ENCODE assay signal across 11 cellular contexts in the genomic region with DNA sequence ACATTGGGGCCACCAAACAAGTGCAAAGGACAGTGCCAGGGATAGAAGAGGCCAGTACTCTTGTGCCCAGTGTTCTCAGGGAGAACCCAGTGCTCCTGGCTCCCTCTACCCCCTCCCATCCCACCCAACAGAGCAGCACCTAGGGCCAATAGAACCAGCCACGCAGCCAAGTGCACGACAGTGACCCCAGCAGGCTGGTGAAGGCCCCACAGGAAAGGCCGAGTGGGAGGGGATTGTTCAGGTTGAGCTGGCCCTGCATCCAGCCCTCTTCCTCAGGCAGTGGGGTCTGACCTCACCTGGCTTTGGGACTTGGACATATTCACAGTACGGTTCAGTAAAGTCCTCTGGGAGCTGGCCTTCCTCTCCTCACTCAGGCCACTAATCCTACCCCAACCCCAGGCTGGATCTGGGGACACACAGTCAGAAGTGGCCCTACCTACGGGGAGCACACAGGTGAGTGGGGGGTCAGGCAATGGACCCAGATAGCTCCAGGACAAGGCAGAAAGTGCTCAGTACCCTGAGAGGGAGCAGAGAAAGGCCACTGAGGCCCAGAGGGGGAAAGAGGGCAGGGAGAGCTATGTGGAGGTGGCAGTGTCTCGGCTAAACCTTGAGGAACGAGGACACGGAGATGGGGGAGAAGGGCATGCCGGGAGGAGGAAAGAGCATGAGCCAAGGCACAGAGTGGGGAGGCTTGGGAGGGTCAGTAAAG. TPM values are rescaled to one million over a fixed set of nuclear protein-coding genes. Genes with fewer than 3 reads are reported as not detected.
DNase-seq lines count a peak whose midpoint lies in the region; ATAC-seq and TF ChIP-seq lines count a peak whose summit lies in the region.
"Had no signal": no experiment of that assay in that cellular context is flagged by ENCODE, and none has a peak within 500 bp of the region (broad histone marks: within the 10 kb centered on the region; RNA-seq: fewer than 3 reads in every experiment).

No MANE protein-coding gene starts in this region.

- TF ChIP-seq EP300 in Ishikawa (IDR thresholded peaks at IDR 0.05; ENCODE audit: borderline replicate concordance) = no peak

- no peaks in the 10 kb centered on the region for H3K27me3 ChIP-seq in CD4-positive, alpha-beta T cell (ENCODE audit: control insufficient read depth, insufficient read depth, low read length)
- H3K27me3 ChIP-seq: SJSA1 had no signal

- peak; percentile 45 for ATAC-seq in activated CD8-positive, alpha-beta T cell treated with anti-CD3 and anti-CD28 coated beads for 36 hours
- ATAC-seq in activated CD8-positive, alpha-beta T cell treated with anti-CD3 and anti-CD28 coated beads, Interleukin-2, amount 10 ng/mL, durations not matched to agents 7 days and 5 days = no peak
- ATAC-seq in central memory CD8-positive, alpha-beta T cell (replicated peaks; ENCODE audit: extremely low read depth, poor library complexity, severe bottlenecking) = no peak
- ATAC-seq in stimulated activated memory B cell treated with anti-CD40 and anti-IgM and Interleukin-4, amounts not matched to agents 10 μg/mL and 1 μg/mL and 100 μg/mL, for 72 hours = peak; percentile 59
- no peak for ATAC-seq in CD4-positive, alpha-beta T cell (ENCODE audit: poor library complexity)
- no peak for ATAC-seq in left colon

- POLR2A ChIA-PET in activated CD8-positive, alpha-beta T cell treated with anti-CD3 and anti-CD28 coated beads for 36 hours (lab: Charles Lee) = interaction anchor here (1.7 to 2.1 kb wide), 2 partner anchors 16 to 64 kb away, joined by 4 to 10 read pairs; no protein-coding TSS in a partner anchor
- POLR2A ChIA-PET in activated CD8-positive, alpha-beta T cell treated with anti-CD3 and anti-CD28 coated beads, Interleukin-2, amount 10 ng/mL, durations not matched to agents 7 days and 5 days (lab: Charles Lee) = no interaction called here
- POLR2A ChIA-PET in CD4-positive, alpha-beta T cell (lab: Charles Lee) = no interaction called here

- CTCF ChIA-PET in activated CD8-positive, alpha-beta T cell treated with anti-CD3 and anti-CD28 coated beads for 36 hours (lab: Charles Lee) = interaction anchor here (1.3 to 1.7 kb wide), 2 partner anchors 25 to 30 kb away, joined by 3 to 6 read pairs; a partner anchor contains a TSS
- CTCF ChIA-PET in activated CD8-positive, alpha-beta T cell treated with anti-CD3 and anti-CD28 coated beads, Interleukin-2, amount 10 ng/mL, durations not matched to agents 7 days and 5 days (lab: Charles Lee) = interaction anchor here (1.3 kb wide), 1 partner anchor 83 kb away, joined by 3 read pairs; no protein-coding TSS in a partner anchor
- CTCF ChIA-PET in CD4-positive, alpha-beta T cell (lab: Charles Lee) = no interaction called here

- H3K36me3 Mint-ChIP-seq in activated CD8-positive, alpha-beta T cell treated with anti-CD3 and anti-CD28 coated beads for 36 hours (ENCODE audit: low read depth) = peaks cover 8% of the 10 kb centered on the region
- peaks cover 8% of the 10 kb centered on the region for H3K36me3 Mint-ChIP-seq in activated CD8-positive, alpha-beta T cell treated with anti-CD3 and anti-CD28 coated beads, Interleukin-2, amount 10 ng/mL, durations not matched to agents 7 days and 5 days (ENCODE audit: low read depth)
- peaks cover 8% of the 10 kb centered on the region for H3K36me3 Mint-ChIP-seq in central memory CD8-positive, alpha-beta T cell (ENCODE audit: insufficient read depth)
- H3K36me3 Mint-ChIP-seq in stimulated activated memory B cell treated with anti-CD40 and anti-IgM and Interleukin-4, amounts not matched to agents 10 μg/mL and 1 μg/mL and 100 μg/mL, for 72 hours = peaks cover 67% of the 10 kb centered on the region
- peaks cover 11% of the 10 kb centered on the region for H3K36me3 Mint-ChIP-seq in CD4-positive, alpha-beta T cell (ENCODE audit: low read depth)

- intact Hi-C loops in activated CD8-positive, alpha-beta T cell treated with anti-CD3 and anti-CD28 coated beads for 36 hours (cut with micrococcal nuclease) = loop anchor here (10.0 kb wide), 1 partner anchor 56 kb away; no protein-coding TSS in a partner anchor
- intact Hi-C loops in CD4-positive, alpha-beta T cell (cut with DNase I, micrococcal nuclease) = loop anchor here in 1 of 2 experiments (2.0 kb wide), 1 partner anchor 98 kb away; no protein-coding TSS in a partner anchor
- intact Hi-C loops in left colon (cut with DNase I, micrococcal nuclease) = no loop called here

- no peak for TF ChIP-seq CTCF in activated CD8-positive, alpha-beta T cell treated with anti-CD3 and anti-CD28 coated beads for 36 hours (IDR thresholded peaks at IDR 0.05)
- TF ChIP-seq CTCF in CD4-positive, alpha-beta T cell (IDR thresholded peaks at IDR 0.05) = no peak

- peaks cover 3% of the 10 kb centered on the region for H3K4me1 Mint-ChIP-seq in activated CD8-positive, alpha-beta T cell treated with anti-CD3 and anti-CD28 coated beads for 36 hours (ENCODE audit: low read depth)
- peaks cover 5% of the 10 kb centered on the region for H3K4me1 Mint-ChIP-seq in activated CD8-positive, alpha-beta T cell treated with anti-CD3 and anti-CD28 coated beads, Interleukin-2, amount 10 ng/mL, durations not matched to agents 7 days and 5 days (ENCODE audit: low read depth)
- H3K4me1 Mint-ChIP-seq in central memory CD8-positive, alpha-beta T cell = peaks cover 13% of the 10 kb centered on the region
- H3K4me1 Mint-ChIP-seq in stimulated activated memory B cell treated with anti-CD40 and anti-IgM and Interleukin-4, amounts not matched to agents 10 μg/mL and 1 μg/mL and 100 μg/mL, for 72 hours = peaks cover 16% of the 10 kb centered on the region
- no peaks in the 10 kb centered on the region for H3K4me1 Mint-ChIP-seq in CD4-positive, alpha-beta T cell (ENCODE audit: low read depth)

- no peaks in the 10 kb centered on the region for H3K27me3 Mint-ChIP-seq in activated CD8-positive, alpha-beta T cell treated with anti-CD3 and anti-CD28 coated beads for 36 hours
- no peaks in the 10 kb centered on the region for H3K27me3 Mint-ChIP-seq in activated CD8-positive, alpha-beta T cell treated with anti-CD3 and anti-CD28 coated beads, Interleukin-2, amount 10 ng/mL, durations not matched to agents 7 days and 5 days (ENCODE audit: low read depth)
- H3K27me3 Mint-ChIP-seq in central memory CD8-positive, alpha-beta T cell = no peaks in the 10 kb centered on the region
- H3K27me3 Mint-ChIP-seq in stimulated activated memory B cell treated with anti-CD40 and anti-IgM and Interleukin-4, amounts not matched to agents 10 μg/mL and 1 μg/mL and 100 μg/mL, for 72 hours = no peaks in the 10 kb centered on the region
- no peaks in the 10 kb centered on the region for H3K27me3 Mint-ChIP-seq in CD4-positive, alpha-beta T cell
- H3K27me3 Mint-ChIP-seq: CD4-positive, CD25-positive, alpha-beta regulatory T cell had no signal

- H3K27ac ChIP-seq in CD4-positive, alpha-beta T cell (ENCODE audit: low read depth, low read length) = no peak overlapping the region
- H3K27ac ChIP-seq: SJSA1 had no signal

- no peaks in the 10 kb centered on the region for H3K9me3 Mint-ChIP-seq in activated CD8-positive, alpha-beta T cell treated with anti-CD3 and anti-CD28 coated beads for 36 hours
- no peaks in the 10 kb centered on the region for H3K9me3 Mint-ChIP-seq in activated CD8-positive, alpha-beta T cell treated with anti-CD3 and anti-CD28 coated beads, Interleukin-2, amount 10 ng/mL, durations not matched to agents 7 days and 5 days (ENCODE audit: insufficient read depth)
- H3K9me3 Mint-ChIP-seq in central memory CD8-positive, alpha-beta T cell = no peaks in the 10 kb centered on the region
- H3K9me3 Mint-ChIP-seq in stimulated activated memory B cell treated with anti-CD40 and anti-IgM and Interleukin-4, amounts not matched to agents 10 μg/mL and 1 μg/mL and 100 μg/mL, for 72 hours = no peaks in the 10 kb centered on the region
- no peaks in the 10 kb centered on the region for H3K9me3 Mint-ChIP-seq in CD4-positive, alpha-beta T cell
- H3K9me3 Mint-ChIP-seq: CD4-positive, CD25-positive, alpha-beta regulatory T cell had no signal

- TF ChIP-seq RAD21 in Ishikawa (IDR thresholded peaks at IDR 0.05; ENCODE audit: low read depth) = peak; percentile 25; the same call in 1 of the 2 replicates

- peak; percentile 33 for DNase-seq in activated CD8-positive, alpha-beta T cell treated with anti-CD3 and anti-CD28 coated beads for 36 hours
- DNase-seq in activated CD8-positive, alpha-beta T cell treated with anti-CD3 and anti-CD28 coated beads, Interleukin-2, amount 10 ng/mL, durations not matched to agents 7 days and 5 days = no peak
- DNase-seq in central memory CD8-positive, alpha-beta T cell (ENCODE audit: low spot score in 2 of 2) = no peak
- DNase-seq in CD4-positive, alpha-beta T cell = no peak
- no peak for DNase-seq in T-helper 2 cell
- DNase-seq in left colon = no peak
- DNase-seq: activated naive CD4-positive, alpha-beta T cell treated with anti-CD3 and anti-CD28 coated beads, Interleukin-2, amount 50 U/mL, for 16 hours; CD4-positive, CD25-positive, alpha-beta regulatory T cell had no signal

- no peaks in the 10 kb centered on the region for H3K9me3 ChIP-seq in CD4-positive, alpha-beta T cell (ENCODE audit: control insufficient read depth, low read length)
- H3K9me3 ChIP-seq: SJSA1 had no signal

- H3K27ac Mint-ChIP-seq in activated CD8-positive, alpha-beta T cell treated with anti-CD3 and anti-CD28 coated beads for 36 hours = no peak overlapping the region
- no peak overlapping the region for H3K27ac Mint-ChIP-seq in activated CD8-positive, alpha-beta T cell treated with anti-CD3 and anti-CD28 coated beads, Interleukin-2, amount 10 ng/mL, durations not matched to agents 7 days and 5 days
- H3K27ac Mint-ChIP-seq in central memory CD8-positive, alpha-beta T cell (ENCODE audit: low read depth) = peak overlapping the region; percentile 15
- H3K27ac Mint-ChIP-seq in stimulated activated memory B cell treated with anti-CD40 and anti-IgM and Interleukin-4, amounts not matched to agents 10 μg/mL and 1 μg/mL and 100 μg/mL, for 72 hours = peak overlapping the region; percentile 73
- H3K27ac Mint-ChIP-seq in CD4-positive, alpha-beta T cell = no peak overlapping the region
- H3K27ac Mint-ChIP-seq: CD4-positive, CD25-positive, alpha-beta regulatory T cell had no signal

- H3K4me3 Mint-ChIP-seq in activated CD8-positive, alpha-beta T cell treated with anti-CD3 and anti-CD28 coated beads for 36 hours = no peak overlapping the region
- no peak overlapping the region for H3K4me3 Mint-ChIP-seq in activated CD8-positive, alpha-beta T cell treated with anti-CD3 and anti-CD28 coated beads, Interleukin-2, amount 10 ng/mL, durations not matched to agents 7 days and 5 days
- no peak overlapping the region for H3K4me3 Mint-ChIP-seq in central memory CD8-positive, alpha-beta T cell
- H3K4me3 Mint-ChIP-seq in stimulated activated memory B cell treated with anti-CD40 and anti-IgM and Interleukin-4, amounts not matched to agents 10 μg/mL and 1 μg/mL and 100 μg/mL, for 72 hours = no peak overlapping the region
- H3K4me3 Mint-ChIP-seq in CD4-positive, alpha-beta T cell = no peak overlapping the region
- H3K4me3 Mint-ChIP-seq: CD4-positive, CD25-positive, alpha-beta regulatory T cell had no signal

RNA-seq across cellular contexts. Expression of a gene that starts 25.4 kb away (rescaled TPM):
- total RNA-seq in activated CD8-positive, alpha-beta T cell treated with anti-CD3 and anti-CD28 coated beads for 36 hours = 10 to 100 TPM; 66.9 to 70.5 TPM
- 10 to 100 TPM; 38.2 to 39.0 TPM for total RNA-seq in activated CD8-positive, alpha-beta T cell treated with anti-CD3 and anti-CD28 coated beads, Interleukin-2, amount 10 ng/mL, durations not matched to agents 7 days and 5 days
- total RNA-seq in CD4-positive, alpha-beta T cell = 10 to 100 TPM; 28.9 to 29.7 TPM
- 10 to 100 TPM in 1 of 2 donors, 1 to 10 TPM in 1; 8.5 to 11.4 TPM for total RNA-seq in left colon

RNA-seq across cellular contexts. Expression of a gene that starts 45.9 kb away (rescaled TPM):
- 1 to 10 TPM; 8.6 to 8.8 TPM for total RNA-seq in activated CD8-positive, alpha-beta T cell treated with anti-CD3 and anti-CD28 coated beads for 36 hours
- total RNA-seq in activated CD8-positive, alpha-beta T cell treated with anti-CD3 and anti-CD28 coated beads, Interleukin-2, amount 10 ng/mL, durations not matched to agents 7 days and 5 days = 1 to 10 TPM; 9.2 to 9.4 TPM
- 10 to 100 TPM; 21.3 to 22.0 TPM for total RNA-seq in CD4-positive, alpha-beta T cell
- total RNA-seq in left colon = 1 to 10 TPM; 8.7 to 10.0 TPM

Comparison
In these comparisons a context has a peak if more than half of its experiments do, and no peak if none do; other contexts are left out.
1. ATAC-seq: peak in activated CD8-positive, alpha-beta T cell treated with anti-CD3 and anti-CD28 coated beads for 36 hours (single experiment) and stimulated activated memory B cell treated with anti-CD40 and anti-IgM and Interleukin-4, amounts not matched to agents 10 μg/mL and 1 μg/mL and 100 μg/mL, for 72 hours (single experiment); none in activated CD8-positive, alpha-beta T cell treated with anti-CD3 and anti-CD28 coated beads, Interleukin-2, amount 10 ng/mL, durations not matched to agents 7 days and 5 days (single experiment), central memory CD8-positive, alpha-beta T cell (single experiment), CD4-positive, alpha-beta T cell (single experiment) and left colon (single experiment).
2. H3K27ac Mint-ChIP-seq: peak in central memory CD8-positive, alpha-beta T cell (single experiment) and stimulated activated memory B cell treated with anti-CD40 and anti-IgM and Interleukin-4, amounts not matched to agents 10 μg/mL and 1 μg/mL and 100 μg/mL, for 72 hours (single experiment); none in activated CD8-positive, alpha-beta T cell treated with anti-CD3 and anti-CD28 coated beads for 36 hours (single experiment), activated CD8-positive, alpha-beta T cell treated with anti-CD3 and anti-CD28 coated beads, Interleukin-2, amount 10 ng/mL, durations not matched to agents 7 days and 5 days (single experiment) and CD4-positive, alpha-beta T cell (single experiment).